In the genomic region with DNA sequence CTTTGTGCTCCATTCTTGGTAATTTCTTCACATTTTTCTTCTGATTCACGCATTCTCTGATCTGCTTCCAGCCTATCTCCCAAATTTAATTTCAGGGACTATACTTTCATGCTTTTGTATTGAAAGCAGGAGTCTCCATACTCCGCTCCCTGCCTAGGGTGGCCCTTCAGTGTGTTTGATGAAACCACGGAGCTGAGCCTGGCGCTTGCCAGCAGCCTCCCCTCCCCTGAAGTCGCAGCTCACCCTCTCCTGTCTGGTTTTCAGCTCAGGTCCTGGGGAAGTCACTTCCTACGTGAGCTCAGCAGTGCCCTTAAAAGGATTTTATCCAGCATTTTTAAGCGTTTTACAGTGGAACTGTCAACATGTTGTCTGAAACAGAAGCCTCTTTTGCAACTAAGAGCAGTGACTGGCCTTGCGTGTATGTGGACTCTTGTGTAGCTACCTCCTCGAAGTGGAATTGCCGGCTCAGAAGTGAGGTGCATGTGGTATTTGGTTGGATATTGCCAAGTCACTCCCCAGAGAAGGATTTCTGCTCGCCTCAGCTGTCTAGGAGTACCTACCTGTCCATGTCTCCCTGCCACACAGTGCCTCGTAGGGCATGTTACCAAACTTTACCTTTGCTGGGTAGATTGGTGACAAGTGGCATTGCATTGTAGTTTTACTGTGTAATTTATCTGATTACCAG, we compare ENCODE assay signal across 1 cellular context.
TF ChIP-seq lines count a peak whose summit lies in the region.

No MANE protein-coding gene starts in this region.

TF ChIP-seq in H1, 55 proteins besides CTCF, POLR2A, EP300 and RAD21:
- TF ChIP-seq TAF7 (optimal IDR thresholded peaks at IDR 0.05; ENCODE audit: borderline replicate concordance, low read depth, low read length) (no peak), NANOG (IDR thresholded peaks at IDR 0.05; ENCODE audit: insufficient read depth, low read depth, low read length, poor library complexity, severe bottlenecking) (no peak), SIN3A (conservative IDR thresholded peaks at IDR 0.05 in 1 of 2, IDR thresholded peaks at IDR 0.05 in 1 of 2; ENCODE audit: low read depth in 1 of 2, low read length in 2 of 2) (no peak), HDAC6 (IDR thresholded peaks at IDR 0.05; ENCODE audit: low read depth, low read length) (no peak), POU5F1 (IDR thresholded peaks at IDR 0.05; ENCODE audit: low read depth, low read length) (no peak), CHD1 (IDR thresholded peaks at IDR 0.05; ENCODE audit: low read depth, low read length) (no peak), SIX5 (IDR thresholded peaks at IDR 0.05; ENCODE audit: low read depth, low read length) (no peak)
- TF ChIP-seq, protein P1, sequence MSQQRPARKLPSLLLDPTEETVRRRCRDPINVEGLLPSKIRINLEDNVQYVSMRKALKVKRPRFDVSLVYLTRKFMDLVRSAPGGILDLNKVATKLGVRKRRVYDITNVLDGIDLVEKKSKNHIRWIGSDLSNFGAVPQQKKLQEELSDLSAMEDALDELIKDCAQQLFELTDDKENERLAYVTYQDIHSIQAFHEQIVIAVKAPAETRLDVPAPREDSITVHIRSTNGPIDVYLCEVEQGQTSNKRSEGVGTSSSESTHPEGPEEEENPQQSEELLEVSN (IDR thresholded peaks at IDR 0.05): no peak
- TF ChIP-seq, protein P2, sequence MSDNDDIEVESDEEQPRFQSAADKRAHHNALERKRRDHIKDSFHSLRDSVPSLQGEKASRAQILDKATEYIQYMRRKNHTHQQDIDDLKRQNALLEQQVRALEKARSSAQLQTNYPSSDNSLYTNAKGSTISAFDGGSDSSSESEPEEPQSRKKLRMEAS (IDR thresholded peaks at IDR 0.05): no peak
